In genomic region chr9:77021928-77022782, GRCh38 we compare ENCODE assay signal across 1 cellular context.
TF ChIP-seq lines count a peak whose summit lies in the region.

No MANE protein-coding gene starts in this region.

TF ChIP-seq in H1, 55 proteins besides CTCF, POLR2A, EP300 and RAD21:
- TF ChIP-seq PHF8 (conservative IDR thresholded peaks at IDR 0.05; ENCODE audit: low read depth, low read length) (no peak), CEBPB (IDR thresholded peaks at IDR 0.05; ENCODE audit: low read depth, low read length) (no peak), EZH2 (IDR thresholded peaks at IDR 0.05; ENCODE audit: low read depth, low read length, severe bottlenecking) (peak; percentile 20), HDAC6 (IDR thresholded peaks at IDR 0.05; ENCODE audit: low read depth, low read length) (no peak), BACH1 (IDR thresholded peaks at IDR 0.05; ENCODE audit: low read length) (no peak), RNF2 (IDR thresholded peaks at IDR 0.05; ENCODE audit: borderline replicate concordance, low read depth, low read length, missing control alignments, poor library complexity, severe bottlenecking) (no peak), KDM4A (IDR thresholded peaks at IDR 0.05; ENCODE audit: low read depth, low read length, severe bottlenecking) (peak; percentile 21), BCL11A (IDR thresholded peaks at IDR 0.05; ENCODE audit: low read depth in 2 of 2, low read length in 2 of 2) (no peak)
